Comparison of ENCODE assay signal across 19 cellular contexts in genomic region chrX:69186651-69187050, GRCh38. TPM values are rescaled to one million over a fixed set of nuclear protein-coding genes. Genes with fewer than 3 reads are reported as not detected.
DNase-seq lines count a peak whose midpoint lies in the region; ATAC-seq and TF ChIP-seq lines count a peak whose summit lies in the region.
"Had no signal": no experiment of that assay in that cellular context is flagged by ENCODE, and none has a peak within 500 bp of the region (broad histone marks: within the 10 kb centered on the region; RNA-seq: fewer than 3 reads in every experiment).

No MANE protein-coding gene starts in this region.

- H3K4me1 Mint-ChIP-seq in endodermal cell (no peaks in the 10 kb centered on the region), osteocyte (ENCODE audit: unreplicated experiment) (no peaks in the 10 kb centered on the region)
- peaks cover 0 to 4% (median 0%) of the 10 kb centered on the region in 7 donors for H3K4me1 Mint-ChIP-seq in naive thymus-derived CD4-positive, alpha-beta T cell
- H3K4me1 Mint-ChIP-seq: B cell had no signal

- no peak for ATAC-seq in heart left ventricle
- no peak for ATAC-seq in naive thymus-derived CD4-positive, alpha-beta T cell
- ATAC-seq: CD8-positive, alpha-beta T cell had no signal

- H3K4me1 ChIP-seq in heart left ventricle (no peaks in the 10 kb centered on the region), endodermal cell (ENCODE audit: control insufficient read depth, insufficient read depth, low read length) (no peaks in the 10 kb centered on the region)
- H3K4me1 ChIP-seq in naive thymus-derived CD4-positive, alpha-beta T cell (ENCODE audit: control insufficient read depth in 2 of 2, insufficient read depth in 2 of 2, low read length in 2 of 2), result no peaks in the 10 kb centered on the region
- H3K4me1 ChIP-seq: BLaER1 treated with 17β-estradiol and CSF1 and Interleukin-3, amounts not matched to agents 10 nM and 100 nM; Caco-2 had no signal

- H3K36me3 Mint-ChIP-seq in endodermal cell (ENCODE audit: low read depth), result no peaks in the 10 kb centered on the region
- H3K36me3 Mint-ChIP-seq in osteocyte (ENCODE audit: unreplicated experiment), result no peaks in the 10 kb centered on the region
- H3K36me3 Mint-ChIP-seq in naive thymus-derived CD4-positive, alpha-beta T cell, result no peaks in the 10 kb centered on the region
- H3K36me3 Mint-ChIP-seq: CD8-positive, alpha-beta T cell had no signal

- H3K4me3 ChIP-seq in heart left ventricle, result no peak overlapping the region
- H3K4me3 ChIP-seq in endodermal cell (ENCODE audit: low read length), result no peak overlapping the region
- H3K4me3 ChIP-seq in naive thymus-derived CD4-positive, alpha-beta T cell (ENCODE audit: low read length), result no peak overlapping the region
- H3K4me3 ChIP-seq: BLaER1 treated with 17β-estradiol and CSF1 and Interleukin-3, amounts not matched to agents 10 nM and 100 nM had no signal

- H3K27ac ChIP-seq in heart left ventricle (no peak overlapping the region), endodermal cell (ENCODE audit: low read depth, low read length) (no peak overlapping the region)
- H3K27ac ChIP-seq in naive thymus-derived CD4-positive, alpha-beta T cell (ENCODE audit: low read depth, low read length), result no peak overlapping the region
- H3K27ac ChIP-seq: BLaER1 treated with 17β-estradiol and CSF1 and Interleukin-3, amounts not matched to agents 10 nM and 100 nM; C4-2B had no signal

- DNase-seq in cardiac septum (ENCODE audit: low spot score) (peak; percentile 61), heart left ventricle (no peak), endodermal cell (peak; percentile 28), osteocyte (ENCODE audit: extremely low spot score, unreplicated experiment) (peak; percentile 69), NCI-H2029 treated with DMSO at 0.1 percent for 48 hours (lab: John Stamatoyannopoulos, UW) (no peak), AG08395 (ENCODE audit: low spot score) (no peak)
- no peak for DNase-seq in naive thymus-derived CD4-positive, alpha-beta T cell
- DNase-seq: 8988T; ACHN; AML-193; Caco-2; Calu3; CD4-positive, alpha-beta T cell; DMS79 treated with DMSO at 0.1 percent for 48 hours; GF-D8 had no signal

- WGBS in heart left ventricle, 4 donors, result 73 to 94% (median 93%) methylated on average over 1 of the region's 1 CpG
- WGBS in endodermal cell (ENCODE audit: insufficient coverage in 1 of 2, insufficient read length in 1 of 2), 2 experiments, result 85% methylated on average over 1 of the region's 1 CpG; no CpG with 5 or more reads in 1 of the 2 experiments

- H3K9me3 ChIP-seq in heart left ventricle (no peaks in the 10 kb centered on the region), endodermal cell (ENCODE audit: control insufficient read depth, low read length) (no peaks in the 10 kb centered on the region)
- H3K9me3 ChIP-seq in naive thymus-derived CD4-positive, alpha-beta T cell (ENCODE audit: control insufficient read depth in 2 of 3, low read length in 3 of 3), result no peaks in the 10 kb centered on the region
- H3K9me3 ChIP-seq: BLaER1 treated with 17β-estradiol and CSF1 and Interleukin-3, amounts not matched to agents 10 nM and 100 nM; Caco-2 had no signal

- H3K9ac ChIP-seq in endodermal cell (ENCODE audit: extremely low read depth, low read length, poor library complexity, severe bottlenecking), result no peak overlapping the region
- H3K9ac ChIP-seq: BLaER1 treated with 17β-estradiol and CSF1 and Interleukin-3, amounts not matched to agents 10 nM and 100 nM had no signal

- H3K9me3 Mint-ChIP-seq in endodermal cell, result peaks cover 52% of the 10 kb centered on the region
- H3K9me3 Mint-ChIP-seq in osteocyte (ENCODE audit: unreplicated experiment), result no peaks in the 10 kb centered on the region
- H3K9me3 Mint-ChIP-seq in naive thymus-derived CD4-positive, alpha-beta T cell, result peaks cover 0 to 2% (median 0%) of the 10 kb centered on the region in 11 donors
- H3K9me3 Mint-ChIP-seq: CD4-positive, alpha-beta T cell; CD8-positive, alpha-beta T cell had no signal

- no peaks in the 10 kb centered on the region for H3K27me3 Mint-ChIP-seq in endodermal cell (ENCODE audit: insufficient read depth)
- H3K27me3 Mint-ChIP-seq in osteocyte (ENCODE audit: unreplicated experiment), result peaks cover 2% of the 10 kb centered on the region
- H3K27me3 Mint-ChIP-seq in naive thymus-derived CD4-positive, alpha-beta T cell, result no peaks in the 10 kb centered on the region
- H3K27me3 Mint-ChIP-seq: CD4-positive, alpha-beta T cell had no signal

- POLR2A ChIA-PET in naive thymus-derived CD4-positive, alpha-beta T cell (lab: Charles Lee), result no interaction called here

- H3K4me3 Mint-ChIP-seq in endodermal cell, result no peak overlapping the region
- no peak overlapping the region for H3K4me3 Mint-ChIP-seq in osteocyte (ENCODE audit: unreplicated experiment)
- H3K4me3 Mint-ChIP-seq in naive thymus-derived CD4-positive, alpha-beta T cell, result no peak overlapping the region
- H3K4me3 Mint-ChIP-seq: B cell; CD4-positive, alpha-beta T cell; CD8-positive, alpha-beta T cell had no signal

- intact Hi-C loops in cardiac septum (cut with DNase I) (no loop called here), heart left ventricle (cut with DNase I) (no loop called here)
- intact Hi-C loops in naive thymus-derived CD4-positive, alpha-beta T cell (cut with micrococcal nuclease), result no loop called here

- H3K27ac Mint-ChIP-seq in endodermal cell, result no peak overlapping the region
- no peak overlapping the region for H3K27ac Mint-ChIP-seq in osteocyte (ENCODE audit: unreplicated experiment)
- H3K27ac Mint-ChIP-seq in naive thymus-derived CD4-positive, alpha-beta T cell, result no peak overlapping the region
- H3K27ac Mint-ChIP-seq: B cell; CD4-positive, alpha-beta T cell; CD8-positive, alpha-beta T cell had no signal

- no peak for TF ChIP-seq POLR2A in heart left ventricle (IDR thresholded peaks at IDR 0.05)

- no peak for TF ChIP-seq CTCF in heart left ventricle (IDR thresholded peaks at IDR 0.05)
- TF ChIP-seq CTCF in endodermal cell (conservative IDR thresholded peaks at IDR 0.05), result no peak
- TF ChIP-seq CTCF in osteocyte (IDR thresholded peaks at IDR 0.05), result no peak

- CTCF ChIA-PET in naive thymus-derived CD4-positive, alpha-beta T cell (lab: Charles Lee), result no interaction called here

- H3K36me3 ChIP-seq in heart left ventricle (no peaks in the 10 kb centered on the region), endodermal cell (ENCODE audit: control insufficient read depth, insufficient read depth, low read length) (no peaks in the 10 kb centered on the region)
- H3K36me3 ChIP-seq in naive thymus-derived CD4-positive, alpha-beta T cell (ENCODE audit: control insufficient read depth in 2 of 3, insufficient read depth in 3 of 3, low read length in 3 of 3), result no peaks in the 10 kb centered on the region
- H3K36me3 ChIP-seq: BLaER1 treated with 17β-estradiol and CSF1 and Interleukin-3, amounts not matched to agents 10 nM and 100 nM had no signal

- H3K27me3 ChIP-seq in heart left ventricle (peaks cover 0 to 16% (median 0%) of the 10 kb centered on the region in 9 donors), endodermal cell (ENCODE audit: control insufficient read depth, insufficient read depth, low read length, poor library complexity, severe bottlenecking) (no peaks in the 10 kb centered on the region)
- no peaks in the 10 kb centered on the region for H3K27me3 ChIP-seq in naive thymus-derived CD4-positive, alpha-beta T cell (ENCODE audit: control insufficient read depth in 2 of 2, insufficient read depth in 2 of 2, low read length in 2 of 2)

RNA-seq across cellular contexts. Expression of gene PJA1, which starts 21.4 kb away (rescaled TPM):
- 18.8 TPM for total RNA-seq in cardiac septum
- 10 to 100 TPM in 8 of 9 donors, 1 to 10 TPM in 1; 7.8 to 20.1 (median 14.4) TPM for total RNA-seq in heart left ventricle
- 10 to 100 TPM in 1 of 2 donors, 1 to 10 TPM in 1; 4.3 to 17.9 TPM for polyA plus RNA-seq in heart left ventricle
- total RNA-seq in endodermal cell, result 10 to 100 TPM; 32.0 to 32.6 TPM
- 56.6 TPM for polyA plus RNA-seq in endodermal cell (2013, experiment 1 of 2)
- polyA plus RNA-seq in endodermal cell (2013, experiment 2 of 2), result 53.0 TPM
- total RNA-seq in osteocyte, result 27.8 and 29.7 TPM in 2 replicates
- 10 to 100 TPM; 14.4 to 27.0 (median 22.5) TPM for total RNA-seq in naive thymus-derived CD4-positive, alpha-beta T cell
- 10 to 100 TPM; 40.4 to 53.5 TPM for polyA plus RNA-seq in naive thymus-derived CD4-positive, alpha-beta T cell

Comparison
In these comparisons a context has a peak if more than half of its experiments do, and no peak if none do; other contexts are left out.
1. DNase-seq: peak in cardiac septum (single experiment), endodermal cell (single experiment) and osteocyte (single experiment); none in heart left ventricle (0 of 5), NCI-H2029 treated with DMSO at 0.1 percent for 48 hours (single experiment), AG08395 (single experiment) and naive thymus-derived CD4-positive, alpha-beta T cell (0 of 9).